In the genomic region with DNA sequence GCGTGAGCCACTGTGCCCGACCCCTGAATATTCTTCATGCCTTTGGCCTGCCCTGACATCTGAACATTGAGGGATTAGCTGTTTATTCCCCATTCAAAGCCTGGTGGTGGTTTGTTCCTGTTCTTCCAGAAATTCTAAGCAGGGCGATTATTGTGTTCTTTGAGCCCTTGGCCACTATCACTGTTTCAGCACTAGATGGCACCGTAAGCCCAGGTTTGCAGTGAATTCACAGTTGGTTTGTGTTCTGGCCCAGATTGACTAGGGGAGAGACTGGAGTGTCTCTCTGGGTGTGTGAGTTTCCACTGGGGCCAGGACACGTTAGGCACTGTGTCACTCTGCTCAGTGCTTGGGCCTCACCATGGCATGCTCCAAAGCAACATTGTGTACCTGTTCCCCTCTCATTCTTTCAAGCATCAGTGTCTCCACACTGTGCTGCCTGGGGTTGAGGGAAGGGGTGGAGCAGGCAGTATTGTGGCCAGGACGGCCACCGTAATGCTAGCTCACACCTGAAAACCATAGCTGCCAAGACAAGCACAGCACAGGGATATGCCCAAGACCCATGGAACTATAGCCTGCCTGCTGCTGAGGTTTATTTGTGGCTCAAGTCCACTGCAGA, we compare ENCODE assay signal across 8 cellular contexts. TPM values are rescaled to one million over a fixed set of nuclear protein-coding genes. Genes with fewer than 3 reads are reported as not detected.
DNase-seq lines count a peak whose midpoint lies in the region; ATAC-seq, FAIRE-seq and TF ChIP-seq lines count a peak whose summit lies in the region.

No MANE protein-coding gene starts in this region.

- H3K4me3 Mint-ChIP-seq in activated CD8-positive, alpha-beta T cell treated with anti-CD3 and anti-CD28 coated beads for 36 hours: no peak overlapping the region

- peaks cover 38% of the 10 kb centered on the region for H3K4me1 ChIP-seq in HUES64 (ENCODE audit: insufficient read depth, low read length)

- H3K9me3 Mint-ChIP-seq in activated CD8-positive, alpha-beta T cell treated with anti-CD3 and anti-CD28 coated beads for 36 hours: peaks cover 22% of the 10 kb centered on the region

- ATAC-seq in activated CD8-positive, alpha-beta T cell treated with anti-CD3 and anti-CD28 coated beads for 36 hours: peak; percentile 64

- H3K27ac Mint-ChIP-seq in activated CD8-positive, alpha-beta T cell treated with anti-CD3 and anti-CD28 coated beads for 36 hours: no peak overlapping the region

- CTCF ChIA-PET in activated CD8-positive, alpha-beta T cell treated with anti-CD3 and anti-CD28 coated beads for 36 hours (lab: Charles Lee): interaction anchor here (1.3 to 2.8 kb wide), 5 partner anchors 22 to 141 kb away, joined by 3 to 11 read pairs (median 4); no protein-coding TSS in a partner anchor

- H3K4me3 ChIP-seq in HUES64 (ENCODE audit: low read length): no peak overlapping the region

- H3K36me3 ChIP-seq in HUES64 (ENCODE audit: insufficient read depth, low read length): peaks cover 8% of the 10 kb centered on the region; the same call in 1 of the 2 replicates

- DNase-seq in EL (peak; percentile 66), iPS-NIHi7 (ENCODE audit: extremely low spot score) (peak; percentile 71), epidermal melanocyte (ENCODE audit: insufficient read length, low spot score) (no peak), frontal cortex (ENCODE audit: low spot score in 2 of 2) (no peak), GF-D8 (lab: John Stamatoyannopoulos, UW) (no peak), NCI-H1105 treated with DMSO at 0.1 percent for 48 hours (lab: John Stamatoyannopoulos, UW) (no peak)
- peak; percentile 17 for DNase-seq in activated CD8-positive, alpha-beta T cell treated with anti-CD3 and anti-CD28 coated beads for 36 hours

- no peaks in the 10 kb centered on the region; the same call in 1 of the 2 replicates for H3K9me3 ChIP-seq in HUES64 (ENCODE audit: insufficient read depth, low read depth, low read length)

- H3K4me1 Mint-ChIP-seq in activated CD8-positive, alpha-beta T cell treated with anti-CD3 and anti-CD28 coated beads for 36 hours (ENCODE audit: low read depth): peaks cover 9% of the 10 kb centered on the region

- H3K27me3 ChIP-seq in HUES64 (ENCODE audit: insufficient read depth, low read length): no peaks in the 10 kb centered on the region

- POLR2A ChIA-PET in activated CD8-positive, alpha-beta T cell treated with anti-CD3 and anti-CD28 coated beads for 36 hours (lab: Charles Lee): interaction anchor here (1.4 kb wide), 1 partner anchor 51 kb away, joined by 4 read pairs; no protein-coding TSS in a partner anchor

- no peaks in the 10 kb centered on the region for H3K27me3 Mint-ChIP-seq in activated CD8-positive, alpha-beta T cell treated with anti-CD3 and anti-CD28 coated beads for 36 hours

- 67% methylated on average over 7 of the region's 7 CpGs for WGBS in HUES64

- intact Hi-C loops in activated CD8-positive, alpha-beta T cell treated with anti-CD3 and anti-CD28 coated beads for 36 hours (cut with micrococcal nuclease): no loop called here

- H3K9ac ChIP-seq in HUES64 (ENCODE audit: low read depth, low read length): no peak overlapping the region

- FAIRE-seq in frontal cortex (lab: Jason Lieb, UNC): no peak

- H3K27ac ChIP-seq in HUES64 (ENCODE audit: low read depth, low read length): 0 out of 2 replicates have a peak overlapping the region, but pooled peaks have one; percentile 17

- peak; percentile 58 for TF ChIP-seq CTCF in activated CD8-positive, alpha-beta T cell treated with anti-CD3 and anti-CD28 coated beads for 36 hours (IDR thresholded peaks at IDR 0.05)

- H3K36me3 Mint-ChIP-seq in activated CD8-positive, alpha-beta T cell treated with anti-CD3 and anti-CD28 coated beads for 36 hours (ENCODE audit: low read depth): peaks cover 30% of the 10 kb centered on the region

RNA-seq across cellular contexts. Expression of gene PKN2, which starts 52.7 kb away (rescaled TPM):
- 17.7 TPM for polyA plus RNA-seq in HUES64 (2013, experiment 1 of 2)
- 18.8 TPM for polyA plus RNA-seq in HUES64 (2013, experiment 2 of 2)
- total RNA-seq in activated CD8-positive, alpha-beta T cell treated with anti-CD3 and anti-CD28 coated beads for 36 hours: 10 to 100 TPM; 18.0 to 18.1 TPM
- 86.4 TPM for total RNA-seq in frontal cortex

Comparison
In these comparisons a context has a peak if more than half of its experiments do, and no peak if none do; other contexts are left out.
1. DNase-seq: peak in EL (single experiment), activated CD8-positive, alpha-beta T cell treated with anti-CD3 and anti-CD28 coated beads for 36 hours (single experiment) and iPS-NIHi7 (single experiment); none in epidermal melanocyte (single experiment), frontal cortex (0 of 2), GF-D8 (single experiment) and NCI-H1105 treated with DMSO at 0.1 percent for 48 hours (single experiment).